In genomic region chr18:65750421-65751144, GRCh38 we compare ENCODE assay signal across 8 cellular contexts. TPM values are rescaled to one million over a fixed set of nuclear protein-coding genes. Genes with fewer than 3 reads are reported as not detected.
DNase-seq lines count a peak whose midpoint lies in the region; ATAC-seq, FAIRE-seq and TF ChIP-seq lines count a peak whose summit lies in the region.

TSS of gene CDH7 (plus strand) at chr18:65751012. CDS start at chr18:65762843, 11,831 bp downstream.

- DNase-seq in GM03348 (ENCODE audit: low spot score) (peak; percentile 2), NCI-H510A (lab: John Stamatoyannopoulos, UW) (peak; percentile 73), head of caudate nucleus (peak in 40 of 42 donors; percentile 6 to 75 (median 54)), psoas muscle (peak in 1 of 2 donors; percentile 49), H54 (ENCODE audit: insufficient read length, low spot score) (no peak), AG08395 (ENCODE audit: low spot score) (no peak)
- DNase-seq in activated CD4-positive, alpha-beta T cell treated with anti-CD3 and anti-CD28 coated beads, Interleukin-2, amount 50 U/mL, for 4 hours = no peak

- peak within 1 kb of the TSS; percentile 47 for H3K4me3 ChIP-seq in psoas muscle

- ATAC-seq in psoas muscle (no peak), GM19395 (IDR thresholded peaks at IDR 0.05; ENCODE audit: unreplicated experiment) (no peak)

- peaks cover 0 to 26% (median 7%) of the 10 kb centered on the region in 3 donors for H3K27me3 ChIP-seq in psoas muscle (ENCODE audit: insufficient read depth in 3 of 3, low read length in 2 of 3)

- FAIRE-seq in H54 (lab: Jason Lieb, UNC) = no peak

- no peaks in the 10 kb centered on the region for H3K36me3 ChIP-seq in psoas muscle (ENCODE audit: insufficient read depth in 1 of 2, low read depth in 1 of 2)

- no peak for TF ChIP-seq POLR2A in H54 (IDR thresholded peaks at IDR 0.05; ENCODE audit: low read depth, low read length)

- no peaks in the 10 kb centered on the region for H3K9me3 ChIP-seq in psoas muscle

- WGBS in psoas muscle, 3 donors = 0 to 1% (median 1%) methylated on average over 56 to 85 of the region's 85 CpGs

- TF ChIP-seq CTCF in psoas muscle (IDR thresholded peaks at IDR 0.05) = no peak

- no peak within 1 kb of the TSS for H3K27ac ChIP-seq in psoas muscle

- H3K4me1 ChIP-seq in psoas muscle = no peaks in the 10 kb centered on the region

- intact Hi-C loops in head of caudate nucleus (cut with DNase I) (no loop called here), psoas muscle (cut with DNase I) (no loop called here)

RNA-seq across cellular contexts. Expression of gene CDH7, which starts in this region (rescaled TPM):
- total RNA-seq in psoas muscle = not detected
- polyA plus RNA-seq in psoas muscle = under 1 TPM in 1 of 3 donors, not detected in 2; under 0.01 TPM

Comparison
In these comparisons a context has a peak if more than half of its experiments do, and no peak if none do; other contexts are left out.
1. DNase-seq: peak in GM03348 (single experiment), NCI-H510A (single experiment) and head of caudate nucleus (40 of 42); none in activated CD4-positive, alpha-beta T cell treated with anti-CD3 and anti-CD28 coated beads, Interleukin-2, amount 50 U/mL, for 4 hours (0 of 2), H54 (single experiment) and AG08395 (single experiment).